In genomic region chr18:65257157-65257556, GRCh38 we compare ENCODE assay signal across 20 cellular contexts.
DNase-seq lines count a peak whose midpoint lies in the region; ATAC-seq and TF ChIP-seq lines count a peak whose summit lies in the region.
"Had no signal": no experiment of that assay in that cellular context is flagged by ENCODE, and none has a peak within 500 bp of the region (broad histone marks: within the 10 kb centered on the region; RNA-seq: fewer than 3 reads in every experiment).

No MANE protein-coding gene starts in this region.

- H3K27me3 ChIP-seq in A673 (replicated peaks; ENCODE audit: insufficient read depth, low read depth, low read length, poor library complexity): no peaks in the 10 kb centered on the region
- H3K27me3 ChIP-seq in HAP-1 (ENCODE audit: low read depth): no peaks in the 10 kb centered on the region
- no peaks in the 10 kb centered on the region; the same call in 1 of the 2 replicates for H3K27me3 ChIP-seq in iPS-20b (ENCODE audit: insufficient read depth, low read length)

- no peaks in the 10 kb centered on the region for H3K4me1 ChIP-seq in A673 (ENCODE audit: insufficient read depth, low read length, poor library complexity, severe bottlenecking)
- H3K4me1 ChIP-seq in HAP-1: peaks cover 9% of the 10 kb centered on the region
- peaks cover 6% of the 10 kb centered on the region; the same call in 1 of the 2 replicates for H3K4me1 ChIP-seq in iPS-20b (ENCODE audit: insufficient read depth, low read length)
- H3K4me1 ChIP-seq: A549 had no signal

- no peak for ATAC-seq in sciatic nerve
- no peak for ATAC-seq in HG02623 (IDR thresholded peaks at IDR 0.05; ENCODE audit: unreplicated experiment)
- ATAC-seq in HG03045 (IDR thresholded peaks at IDR 0.05; ENCODE audit: unreplicated experiment): no peak
- ATAC-seq: A549, GM12878 had no signal

- POLR2A ChIA-PET in A673 (lab: Charles Lee; ENCODE audit: low non-redundant PET): no interaction called here

- intact Hi-C loops in A673 (cut with micrococcal nuclease; ENCODE audit: unreplicated experiment) (no loop called here), sciatic nerve (cut with DNase I) (no loop called here)

- CTCF ChIA-PET in A673 (lab: Charles Lee): no interaction called here

- H3K27ac ChIP-seq in A673 (ENCODE audit: low read depth, low read length, poor library complexity, severe bottlenecking) (no peak overlapping the region), iPS-20b (ENCODE audit: low read length) (no peak overlapping the region)
- H3K27ac ChIP-seq: A549 had no signal

- DNase-seq in A673 (ENCODE audit: low spot score) (peak; percentile 4), HAP-1 (ENCODE audit: low spot score in 2 of 2) (peak; percentile 39 to 76), SK-MEL-5 (ENCODE audit: low read depth, low spot score) (peak; percentile 12), sciatic nerve (ENCODE audit: low spot score) (no peak)
- DNase-seq: C1 segment of cervical spinal cord, GOT3, IMR-90, NCI-H1436, NCI-H2029, NCI-H2171 treated with DMSO at 0.1 percent for 48 hours, NCI-H446, NCI-H526 treated with DMSO at 0.1 percent for 48 hours, OCI-M1, SHP77, SK-N-SH had no signal

- TF ChIP-seq CTCF in A673 (conservative IDR thresholded peaks at IDR 0.05; ENCODE audit: low read depth, low read length): no peak

- in situ Hi-C loops in HAP-1 (cut with MboI; ENCODE audit: low sequenced_read_pairs) (no loop called here), SK-MEL-5 (cut with HindIII; ENCODE audit: low pct_unique_long_range_greater_than_20kb, low sequenced_read_pairs) (no loop called here)

- H3K9ac ChIP-seq in iPS-20b (ENCODE audit: low read depth, low read length): no peak overlapping the region
- H3K9ac ChIP-seq: SK-N-SH had no signal

- H3K36me3 ChIP-seq in A673 (ENCODE audit: insufficient read depth, low read length, poor library complexity, severe bottlenecking) (no peaks in the 10 kb centered on the region), HAP-1 (replicated peaks) (no peaks in the 10 kb centered on the region), iPS-20b (ENCODE audit: insufficient read depth, low read depth, low read length) (no peaks in the 10 kb centered on the region)

- H3K4me3 ChIP-seq in A673 (ENCODE audit: low read depth, low read length, poor library complexity, severe bottlenecking) (no peak overlapping the region), HAP-1 (no peak overlapping the region), iPS-20b (ENCODE audit: low read length) (peak overlapping the region; percentile 25; the same call in 1 of the 2 replicates)
- H3K4me3 ChIP-seq: A549, GM12878 had no signal

- H3K9me3 ChIP-seq in A673 (ENCODE audit: low read depth, low read length, poor library complexity, severe bottlenecking): no peaks in the 10 kb centered on the region
- no peaks in the 10 kb centered on the region for H3K9me3 ChIP-seq in HAP-1
- H3K9me3 ChIP-seq in iPS-20b (ENCODE audit: insufficient read depth, low read depth, low read length): no peaks in the 10 kb centered on the region
- H3K9me3 ChIP-seq: A549, SK-N-SH had no signal

- no TSS peak for BruUV-seq in A673 (replicated peaks; lab: Mats Ljungman, UMichigan)
